ENCODE assay signal across 20 cellular contexts in genomic region chr5:131857388-131857787, GRCh38.
"Had no signal": no experiment of that assay in that cellular context is flagged by ENCODE, and none has a peak within 500 bp of the region (broad histone marks: within the 10 kb centered on the region; RNA-seq: fewer than 3 reads in every experiment).

No MANE protein-coding gene starts in this region.

- H3K36me3 ChIP-seq: MG63, SJSA1 had no signal

- H3K4me1 ChIP-seq: SJSA1 had no signal

- H3K27ac ChIP-seq: SJSA1, SK-N-MC had no signal

- H3K4me3 ChIP-seq: MG63, SJSA1, SK-N-MC had no signal

- H3K27me3 ChIP-seq: MG63 had no signal

- DNase-seq: Karpas-422, KG1, MG63, NCI-H1092, NCI-H1105 treated with DMSO at 0.1 percent for 48 hours, NCI-H1436, NCI-H187, NCI-H2029, NCI-H2081 treated with DMSO at 0.1 percent for 48 hours, NCI-H2171, NCI-H226, NCI-H446, NCI-H510A, NCI-H524 treated with DMSO at 0.1 percent for 48 hours, NCI-H69, NCI-H774, RPMI8226, SHP77 treated with DMSO at 0.1 percent for 48 hours had no signal
